Comparison of ENCODE assay signal across 11 cellular contexts in genomic region chr12:79686171-79686570, GRCh38. TPM values are rescaled to one million over a fixed set of nuclear protein-coding genes. Genes with fewer than 3 reads are reported as not detected.
A peak's percentile ranks its signal among the peaks of the same experiment; 100 is the strongest.
DNase-seq lines count a peak whose midpoint lies in the region; ATAC-seq, FAIRE-seq and TF ChIP-seq lines count a peak whose summit lies in the region.
"Had no signal": no experiment of that assay in that cellular context is flagged by ENCODE, and none has a peak within 500 bp of the region (broad histone marks: within the 10 kb centered on the region; RNA-seq: fewer than 3 reads in every experiment).

No MANE protein-coding gene starts in this region.

- no peak for FAIRE-seq in bronchial epithelial cell (lab: Jason Lieb, UNC)
- FAIRE-seq: islet of Langerhans had no signal

- H3K4me3 ChIP-seq in HUES64 (ENCODE audit: low read length), result peak overlapping the region; percentile 98
- H3K4me3 ChIP-seq in bronchial epithelial cell (ENCODE audit: low read depth, low read length), result peak overlapping the region; percentile 90
- H3K4me3 ChIP-seq in lower lobe of right lung, result peak overlapping the region; percentile 0

- no peak for TF ChIP-seq CTCF in bronchial epithelial cell (IDR thresholded peaks at IDR 0.05; ENCODE audit: insufficient read depth, low read length, severe bottlenecking)
- no peak for TF ChIP-seq CTCF in lower lobe of right lung (IDR thresholded peaks at IDR 0.05)

- H3K9ac ChIP-seq in HUES64 (ENCODE audit: low read depth, low read length), result no peak overlapping the region

- H3K36me3 ChIP-seq in HUES64 (ENCODE audit: insufficient read depth, low read length), result peaks cover 23% of the 10 kb centered on the region
- H3K36me3 ChIP-seq in bronchial epithelial cell (ENCODE audit: control insufficient read depth, insufficient read depth, low read length), result no peaks in the 10 kb centered on the region
- H3K36me3 ChIP-seq in lower lobe of right lung, result no peaks in the 10 kb centered on the region

- no peak for ATAC-seq in lower lobe of right lung

- 76% methylated on average over 2 of the region's 2 CpGs for WGBS in HUES64

- intact Hi-C loops in lower lobe of right lung (cut with DNase I), result no loop called here

- H3K27ac ChIP-seq in HUES64 (ENCODE audit: low read depth, low read length) (no peak overlapping the region), lower lobe of right lung (no peak overlapping the region)

- H3K4me1 ChIP-seq in HUES64 (ENCODE audit: insufficient read depth, low read length) (peaks cover 56% of the 10 kb centered on the region), lower lobe of right lung (peaks cover 19% of the 10 kb centered on the region)

- peak; percentile 24 for DNase-seq in ACHN
- peak; percentile 74 for DNase-seq in bronchial epithelial cell (ENCODE audit: low read depth)
- no peak for DNase-seq in lower lobe of right lung
- DNase-seq in cerebellar cortex (ENCODE audit: low spot score), result no peak
- DNase-seq in activated CD8-positive, alpha-beta memory T cell treated with anti-CD3 and anti-CD28 coated beads, Interleukin-2, amount 50 U/mL, for 48 hours, result no peak
- DNase-seq in activated gamma-delta T cell treated with Interleukin-2 at 50 U/mL for 16 hours, result no peak
- DNase-seq in T-helper 1 cell, result no peak
- DNase-seq: activated CD4-positive, alpha-beta T cell treated with anti-CD3 and anti-CD28 coated beads, Interleukin-2, amount 10 ng/mL, durations not matched to agents 7 days and 5 days; AML-193 had no signal

- no peaks in the 10 kb centered on the region for H3K27me3 ChIP-seq in HUES64 (ENCODE audit: insufficient read depth, low read length)
- H3K27me3 ChIP-seq in bronchial epithelial cell (ENCODE audit: control insufficient read depth, insufficient read depth, low read length), result no peaks in the 10 kb centered on the region
- no peaks in the 10 kb centered on the region for H3K27me3 ChIP-seq in lower lobe of right lung (ENCODE audit: low read depth)

- in situ Hi-C loops in ACHN (cut with HindIII; ENCODE audit: low pct_ligation_motif_present, low pct_unique_long_range_greater_than_20kb, low sequenced_read_pairs), result no loop called here

- H3K9me3 ChIP-seq in HUES64 (ENCODE audit: insufficient read depth, low read depth, low read length) (no peaks in the 10 kb centered on the region), lower lobe of right lung (no peaks in the 10 kb centered on the region)

RNA-seq across cellular contexts. Expression of gene PAWR, which starts 4.6 kb away (rescaled TPM):
- polyA plus RNA-seq in HUES64 (2013, experiment 1 of 2), result 45.8 TPM
- polyA plus RNA-seq in HUES64 (2013, experiment 2 of 2), result 50.2 TPM
- 69.2 and 100 TPM in 2 replicates for total RNA-seq in bronchial epithelial cell
- 53.5 TPM for total RNA-seq in lower lobe of right lung

Comparison
In these comparisons a context has a peak if more than half of its experiments do, and no peak if none do; other contexts are left out.
1. DNase-seq: peak in ACHN (single experiment) and bronchial epithelial cell (single experiment); none in lower lobe of right lung (single experiment), cerebellar cortex (single experiment), activated CD8-positive, alpha-beta memory T cell treated with anti-CD3 and anti-CD28 coated beads, Interleukin-2, amount 50 U/mL, for 48 hours (single experiment), activated gamma-delta T cell treated with Interleukin-2 at 50 U/mL for 16 hours (single experiment) and T-helper 1 cell (0 of 5).
2. H3K4me3 ChIP-seq: peak in every context shown above with its lines; median percentile 98 in HUES64; 90 in bronchial epithelial cell; 0 in lower lobe of right lung.